In genomic region chr1:111476214-111476613, GRCh38 we compare ENCODE assay signal across 12 cellular contexts. TPM values are rescaled to one million over a fixed set of nuclear protein-coding genes. Genes with fewer than 3 reads are reported as not detected.
DNase-seq lines count a peak whose midpoint lies in the region; ATAC-seq and TF ChIP-seq lines count a peak whose summit lies in the region.
"Had no signal": no experiment of that assay in that cellular context is flagged by ENCODE, and none has a peak within 500 bp of the region (broad histone marks: within the 10 kb centered on the region; RNA-seq: fewer than 3 reads in every experiment).

No MANE protein-coding gene starts in this region.

- peaks cover 64% of the 10 kb centered on the region for H3K4me1 ChIP-seq in CD8-positive, alpha-beta memory T cell (ENCODE audit: insufficient read depth, low read length)
- H3K4me1 ChIP-seq: breast epithelium had no signal

- TF ChIP-seq CTCF in CD14-positive monocyte (IDR thresholded peaks at IDR 0.05), result no peak

- H3K27ac ChIP-seq in CD8-positive, alpha-beta memory T cell (ENCODE audit: low read depth, low read length), result no peak overlapping the region
- H3K27ac ChIP-seq: VCaP had no signal

- intact Hi-C loops in CD14-positive monocyte (cut with micrococcal nuclease), result no loop called here

- POLR2A ChIA-PET in CD8-positive, alpha-beta memory T cell (lab: Charles Lee), result interaction anchor here (0.7 to 0.8 kb wide), 2 partner anchors 20 to 28 kb away, joined by 3 to 4 read pairs; partner anchors contain the start of genes ATP5PB and WDR77
- POLR2A ChIA-PET in naive thymus-derived CD8-positive, alpha-beta T cell (lab: Charles Lee), result interaction anchor here (0.6 to 4.1 kb wide), 5 partner anchors 14 to 279 kb away, joined by 3 to 34 read pairs (median 4); partner anchors contain the start of genes ATP5PB, DDX20 and WDR77

- no peaks in the 10 kb centered on the region for H3K9me3 ChIP-seq in CD8-positive, alpha-beta memory T cell (ENCODE audit: low read length)
- H3K9me3 ChIP-seq: breast epithelium had no signal

- no peaks in the 10 kb centered on the region for H3K9me3 Mint-ChIP-seq in CD14-positive monocyte
- H3K9me3 Mint-ChIP-seq in CD8-positive, alpha-beta memory T cell, result no peaks in the 10 kb centered on the region
- H3K9me3 Mint-ChIP-seq in activated naive CD8-positive, alpha-beta T cell (ENCODE audit: low read depth), result no peaks in the 10 kb centered on the region
- H3K9me3 Mint-ChIP-seq in naive thymus-derived CD8-positive, alpha-beta T cell, result no peaks in the 10 kb centered on the region
- H3K9me3 Mint-ChIP-seq: nephron had no signal

- no peaks in the 10 kb centered on the region for H3K27me3 Mint-ChIP-seq in CD14-positive monocyte (ENCODE audit: low read depth in 3 of 3)
- H3K27me3 Mint-ChIP-seq in CD8-positive, alpha-beta memory T cell, result no peaks in the 10 kb centered on the region
- no peaks in the 10 kb centered on the region for H3K27me3 Mint-ChIP-seq in activated naive CD8-positive, alpha-beta T cell
- no peaks in the 10 kb centered on the region for H3K27me3 Mint-ChIP-seq in naive thymus-derived CD8-positive, alpha-beta T cell

- H3K4me3 ChIP-seq in CD8-positive, alpha-beta memory T cell (ENCODE audit: low read length), result peak overlapping the region; percentile 61

- peak overlapping the region; percentile 85 to 97 for H3K4me3 Mint-ChIP-seq in CD14-positive monocyte
- peak overlapping the region; percentile 66 to 80 (median 75) for H3K4me3 Mint-ChIP-seq in CD8-positive, alpha-beta memory T cell
- H3K4me3 Mint-ChIP-seq in activated naive CD8-positive, alpha-beta T cell, result peak overlapping the region; percentile 89
- peak overlapping the region in 9 of 10 donors; percentile 71 to 95 (median 87) for H3K4me3 Mint-ChIP-seq in naive thymus-derived CD8-positive, alpha-beta T cell
- H3K4me3 Mint-ChIP-seq: nephron had no signal

- CTCF ChIA-PET in CD8-positive, alpha-beta memory T cell (lab: Charles Lee), result interaction anchor here (1.2 to 5.9 kb wide), 7 partner anchors 10 to 253 kb away, joined by 3 to 33 read pairs (median 3); partner anchors contain the start of genes ATP5PB and WDR77

- no peak for ATAC-seq in naive thymus-derived CD8-positive, alpha-beta T cell
- no peak for ATAC-seq in GM21528 (IDR thresholded peaks at IDR 0.05; ENCODE audit: low FRiP score, unreplicated experiment)

- H3K4me1 Mint-ChIP-seq in CD14-positive monocyte, result peaks cover 63% of the 10 kb centered on the region
- H3K4me1 Mint-ChIP-seq in CD8-positive, alpha-beta memory T cell, result peaks cover 59 to 61% (median 60%) of the 10 kb centered on the region in 3 donors
- H3K4me1 Mint-ChIP-seq in activated naive CD8-positive, alpha-beta T cell (ENCODE audit: low read depth), result peaks cover 67% of the 10 kb centered on the region
- H3K4me1 Mint-ChIP-seq in naive thymus-derived CD8-positive, alpha-beta T cell, result peaks cover 28 to 70% (median 50%) of the 10 kb centered on the region in 4 donors

- H3K36me3 ChIP-seq in CD8-positive, alpha-beta memory T cell (ENCODE audit: insufficient read depth, low read length), result peaks cover 8% of the 10 kb centered on the region
- H3K36me3 ChIP-seq: breast epithelium had no signal

- H3K27ac Mint-ChIP-seq in CD14-positive monocyte, result peak overlapping the region in 6 of 7 donors; percentile 85 to 98 (median 94)
- H3K27ac Mint-ChIP-seq in CD8-positive, alpha-beta memory T cell, result peak overlapping the region; percentile 80 to 96 (median 90)
- peak overlapping the region; percentile 94 for H3K27ac Mint-ChIP-seq in activated naive CD8-positive, alpha-beta T cell
- H3K27ac Mint-ChIP-seq in naive thymus-derived CD8-positive, alpha-beta T cell, result peak overlapping the region in 8 of 10 donors; percentile 89 to 98 (median 95)
- H3K27ac Mint-ChIP-seq: nephron had no signal

- H3K36me3 Mint-ChIP-seq in CD14-positive monocyte, result peaks cover 31% of the 10 kb centered on the region in 2 donors
- H3K36me3 Mint-ChIP-seq in CD8-positive, alpha-beta memory T cell, result peaks cover 6 to 11% (median 6%) of the 10 kb centered on the region in 3 donors
- H3K36me3 Mint-ChIP-seq in activated naive CD8-positive, alpha-beta T cell, result peaks cover 9% of the 10 kb centered on the region
- peaks cover 12 to 20% (median 20%) of the 10 kb centered on the region in 3 donors for H3K36me3 Mint-ChIP-seq in naive thymus-derived CD8-positive, alpha-beta T cell

- no peaks in the 10 kb centered on the region for H3K27me3 ChIP-seq in CD8-positive, alpha-beta memory T cell (ENCODE audit: insufficient read depth, low read length, poor library complexity, severe bottlenecking)
- H3K27me3 ChIP-seq: breast epithelium had no signal

- no peak for DNase-seq in CD14-positive monocyte (ENCODE audit: low spot score)
- no peak for DNase-seq in CD8-positive, alpha-beta memory T cell
- no peak for DNase-seq in naive thymus-derived CD8-positive, alpha-beta T cell
- no peak for DNase-seq in SIG-M5 (lab: John Stamatoyannopoulos, UW)
- DNase-seq in AG08396 (ENCODE audit: low spot score), result no peak
- DNase-seq: COR-L47, SHP77 treated with DMSO at 0.1 percent for 48 hours had no signal

RNA-seq across cellular contexts. Expression of gene C1orf162, which starts 2.4 kb away (rescaled TPM):
- polyA plus RNA-seq in CD14-positive monocyte, result 100 to 1,000 TPM; 630 to 744 TPM
- 1 to 10 TPM; 3.9 to 4.9 TPM for total RNA-seq in CD8-positive, alpha-beta memory T cell
- polyA plus RNA-seq in CD8-positive, alpha-beta memory T cell, result 90.1 TPM
- 10 to 100 TPM; 58.1 to 59.7 TPM for total RNA-seq in naive thymus-derived CD8-positive, alpha-beta T cell
- 100 to 1,000 TPM; 159 to 250 (median 243) TPM for polyA plus RNA-seq in naive thymus-derived CD8-positive, alpha-beta T cell

RNA-seq across cellular contexts. Expression of gene ATP5PB, which starts 26.9 kb away (rescaled TPM):
- 100 to 1,000 TPM; 557 to 597 TPM for polyA plus RNA-seq in CD14-positive monocyte
- 100 to 1,000 TPM; 351 to 360 TPM for total RNA-seq in CD8-positive, alpha-beta memory T cell
- polyA plus RNA-seq in CD8-positive, alpha-beta memory T cell, result 455 TPM
- 100 to 1,000 TPM; 105 to 115 TPM for total RNA-seq in naive thymus-derived CD8-positive, alpha-beta T cell
- polyA plus RNA-seq in naive thymus-derived CD8-positive, alpha-beta T cell, result 100 to 1,000 TPM; 411 to 437 (median 416) TPM

RNA-seq across cellular contexts. Expression of gene WDR77, which starts 27.2 kb away (rescaled TPM):
- 10 to 100 TPM; 26.4 to 28.1 TPM for polyA plus RNA-seq in CD14-positive monocyte
- total RNA-seq in CD8-positive, alpha-beta memory T cell, result 10 to 100 TPM; 73.2 to 74.7 TPM
- 42.2 TPM for polyA plus RNA-seq in CD8-positive, alpha-beta memory T cell
- 10 to 100 TPM; 35.4 to 35.9 TPM for total RNA-seq in naive thymus-derived CD8-positive, alpha-beta T cell
- 10 to 100 TPM; 36.9 to 44.6 (median 43.9) TPM for polyA plus RNA-seq in naive thymus-derived CD8-positive, alpha-beta T cell

RNA-seq across cellular contexts. Expression of gene ADORA3, which starts 27.2 kb away (rescaled TPM):
- 1 to 10 TPM; 1.1 to 2.7 TPM for polyA plus RNA-seq in CD14-positive monocyte
- under 1 TPM; 0.39 to 0.51 TPM for total RNA-seq in CD8-positive, alpha-beta memory T cell
- not detected for polyA plus RNA-seq in CD8-positive, alpha-beta memory T cell
- total RNA-seq in naive thymus-derived CD8-positive, alpha-beta T cell, result under 1 TPM in 1 of 2 experiments, not detected in 1; 0.62 TPM
- not detected for polyA plus RNA-seq in naive thymus-derived CD8-positive, alpha-beta T cell

RNA-seq across cellular contexts. Expression of gene TMIGD3, which starts 27.2 kb away (rescaled TPM):
- polyA plus RNA-seq in CD14-positive monocyte, result 1 to 10 TPM; 2.1 to 3.1 TPM
- total RNA-seq in CD8-positive, alpha-beta memory T cell, result under 1 TPM in 1 of 2 experiments, not detected in 1; 0.26 TPM
- polyA plus RNA-seq in CD8-positive, alpha-beta memory T cell, result not detected
- total RNA-seq in naive thymus-derived CD8-positive, alpha-beta T cell, result not detected
- not detected for polyA plus RNA-seq in naive thymus-derived CD8-positive, alpha-beta T cell
